ENCODE assay signal across 1 cellular context in the genomic region with DNA sequence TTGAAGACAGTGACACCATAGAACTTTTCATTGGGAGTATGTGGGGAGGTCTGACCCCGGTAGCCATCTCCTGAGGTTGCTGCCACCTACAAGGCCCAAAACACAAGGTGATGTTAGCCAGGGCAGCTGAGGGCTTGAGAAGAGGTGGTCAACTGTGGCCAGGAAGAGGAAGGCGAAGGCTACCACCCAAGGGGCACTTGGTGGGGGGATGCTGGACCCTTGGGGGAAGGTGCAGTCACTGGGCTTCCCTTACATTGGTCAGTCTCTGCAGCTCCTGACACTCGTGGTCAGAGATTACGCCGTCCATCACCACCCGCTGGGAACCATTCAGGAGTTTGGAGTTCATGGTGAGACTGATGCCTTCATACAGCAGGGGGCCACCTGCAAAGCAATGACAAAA.
TF ChIP-seq lines count a peak whose summit lies in the region.

No MANE protein-coding gene starts in this region.

TF ChIP-seq in SK-N-SH treated with all-trans-retinoic acid at 6 μM for 48 hours, 23 proteins besides CTCF, POLR2A, EP300 and RAD21 (continued from another document):
- TF ChIP-seq CSRNP3 (CRISPR knock-in tag; IDR thresholded peaks at IDR 0.05) = no peak
- TF ChIP-seq ESRRG (CRISPR knock-in tag; IDR thresholded peaks at IDR 0.05) = no peak
- TF ChIP-seq TOX (CRISPR knock-in tag; IDR thresholded peaks at IDR 0.05; ENCODE audit: borderline replicate concordance) = no peak
- TF ChIP-seq BACH2 (CRISPR knock-in tag; IDR thresholded peaks at IDR 0.05; ENCODE audit: borderline replicate concordance) = no peak
- no peak for TF ChIP-seq TCF4 (CRISPR knock-in tag; IDR thresholded peaks at IDR 0.05; ENCODE audit: borderline replicate concordance)
- no peak for TF ChIP-seq GLIS3 (CRISPR knock-in tag; IDR thresholded peaks at IDR 0.05)
- TF ChIP-seq ZNF70 (CRISPR knock-in tag; IDR thresholded peaks at IDR 0.05) = no peak
- no peak for TF ChIP-seq OSR1 (CRISPR knock-in tag; IDR thresholded peaks at IDR 0.05)
- TF ChIP-seq, protein P1, sequence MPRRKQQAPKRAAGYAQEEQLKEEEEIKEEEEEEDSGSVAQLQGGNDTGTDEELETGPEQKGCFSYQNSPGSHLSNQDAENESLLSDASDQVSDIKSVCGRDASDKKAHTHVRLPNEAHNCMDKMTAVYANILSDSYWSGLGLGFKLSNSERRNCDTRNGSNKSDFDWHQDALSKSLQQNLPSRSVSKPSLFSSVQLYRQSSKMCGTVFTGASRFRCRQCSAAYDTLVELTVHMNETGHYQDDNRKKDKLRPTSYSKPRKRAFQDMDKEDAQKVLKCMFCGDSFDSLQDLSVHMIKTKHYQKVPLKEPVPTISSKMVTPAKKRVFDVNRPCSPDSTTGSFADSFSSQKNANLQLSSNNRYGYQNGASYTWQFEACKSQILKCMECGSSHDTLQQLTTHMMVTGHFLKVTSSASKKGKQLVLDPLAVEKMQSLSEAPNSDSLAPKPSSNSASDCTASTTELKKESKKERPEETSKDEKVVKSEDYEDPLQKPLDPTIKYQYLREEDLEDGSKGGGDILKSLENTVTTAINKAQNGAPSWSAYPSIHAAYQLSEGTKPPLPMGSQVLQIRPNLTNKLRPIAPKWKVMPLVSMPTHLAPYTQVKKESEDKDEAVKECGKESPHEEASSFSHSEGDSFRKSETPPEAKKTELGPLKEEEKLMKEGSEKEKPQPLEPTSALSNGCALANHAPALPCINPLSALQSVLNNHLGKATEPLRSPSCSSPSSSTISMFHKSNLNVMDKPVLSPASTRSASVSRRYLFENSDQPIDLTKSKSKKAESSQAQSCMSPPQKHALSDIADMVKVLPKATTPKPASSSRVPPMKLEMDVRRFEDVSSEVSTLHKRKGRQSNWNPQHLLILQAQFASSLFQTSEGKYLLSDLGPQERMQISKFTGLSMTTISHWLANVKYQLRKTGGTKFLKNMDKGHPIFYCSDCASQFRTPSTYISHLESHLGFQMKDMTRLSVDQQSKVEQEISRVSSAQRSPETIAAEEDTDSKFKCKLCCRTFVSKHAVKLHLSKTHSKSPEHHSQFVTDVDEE (CRISPR knock-in tag; IDR thresholded peaks at IDR 0.05) = no peak
- no peak for TF ChIP-seq CSDC2 (CRISPR knock-in tag; IDR thresholded peaks at IDR 0.05)
- TF ChIP-seq, protein P2, sequence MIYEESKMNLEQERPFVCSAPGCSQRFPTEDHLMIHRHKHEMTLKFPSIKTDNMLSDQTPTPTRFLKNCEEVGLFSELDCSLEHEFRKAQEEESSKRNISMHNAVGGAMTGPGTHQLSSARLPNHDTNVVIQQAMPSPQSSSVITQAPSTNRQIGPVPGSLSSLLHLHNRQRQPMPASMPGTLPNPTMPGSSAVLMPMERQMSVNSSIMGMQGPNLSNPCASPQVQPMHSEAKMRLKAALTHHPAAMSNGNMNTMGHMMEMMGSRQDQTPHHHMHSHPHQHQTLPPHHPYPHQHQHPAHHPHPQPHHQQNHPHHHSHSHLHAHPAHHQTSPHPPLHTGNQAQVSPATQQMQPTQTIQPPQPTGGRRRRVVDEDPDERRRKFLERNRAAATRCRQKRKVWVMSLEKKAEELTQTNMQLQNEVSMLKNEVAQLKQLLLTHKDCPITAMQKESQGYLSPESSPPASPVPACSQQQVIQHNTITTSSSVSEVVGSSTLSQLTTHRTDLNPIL (CRISPR knock-in tag; IDR thresholded peaks at IDR 0.05; ENCODE audit: low read depth) = no peak
- TF ChIP-seq SNAI2 (CRISPR knock-in tag; IDR thresholded peaks at IDR 0.05) = no peak
- no peak for TF ChIP-seq POU6F1 (CRISPR knock-in tag; IDR thresholded peaks at IDR 0.05; ENCODE audit: borderline replicate concordance, low read depth)
- no peak for TF ChIP-seq ZFP30 (CRISPR knock-in tag; IDR thresholded peaks at IDR 0.05)
- TF ChIP-seq, protein P3, sequence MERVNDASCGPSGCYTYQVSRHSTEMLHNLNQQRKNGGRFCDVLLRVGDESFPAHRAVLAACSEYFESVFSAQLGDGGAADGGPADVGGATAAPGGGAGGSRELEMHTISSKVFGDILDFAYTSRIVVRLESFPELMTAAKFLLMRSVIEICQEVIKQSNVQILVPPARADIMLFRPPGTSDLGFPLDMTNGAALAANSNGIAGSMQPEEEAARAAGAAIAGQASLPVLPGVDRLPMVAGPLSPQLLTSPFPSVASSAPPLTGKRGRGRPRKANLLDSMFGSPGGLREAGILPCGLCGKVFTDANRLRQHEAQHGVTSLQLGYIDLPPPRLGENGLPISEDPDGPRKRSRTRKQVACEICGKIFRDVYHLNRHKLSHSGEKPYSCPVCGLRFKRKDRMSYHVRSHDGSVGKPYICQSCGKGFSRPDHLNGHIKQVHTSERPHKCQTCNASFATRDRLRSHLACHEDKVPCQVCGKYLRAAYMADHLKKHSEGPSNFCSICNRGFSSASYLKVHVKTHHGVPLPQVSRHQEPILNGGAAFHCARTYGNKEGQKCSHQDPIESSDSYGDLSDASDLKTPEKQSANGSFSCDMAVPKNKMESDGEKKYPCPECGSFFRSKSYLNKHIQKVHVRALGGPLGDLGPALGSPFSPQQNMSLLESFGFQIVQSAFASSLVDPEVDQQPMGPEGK (CRISPR knock-in tag; IDR thresholded peaks at IDR 0.05; ENCODE audit: borderline replicate concordance) = no peak
- no peak for TF ChIP-seq ARNTL (CRISPR knock-in tag; IDR thresholded peaks at IDR 0.05; ENCODE audit: borderline replicate concordance, low read depth)
- no peak for TF ChIP-seq ZC3H10 (CRISPR knock-in tag; IDR thresholded peaks at IDR 0.05)
- TF ChIP-seq ISL1 (CRISPR knock-in tag; IDR thresholded peaks at IDR 0.05) = no peak
- no peak for TF ChIP-seq PPARA (CRISPR knock-in tag; IDR thresholded peaks at IDR 0.05; ENCODE audit: borderline replicate concordance)
